Comparison of ENCODE assay signal across 9 cellular contexts in genomic region chr17:44124118-44124438, GRCh38. TPM values are rescaled to one million over a fixed set of nuclear protein-coding genes. Genes with fewer than 3 reads are reported as not detected.
A peak's percentile ranks its signal among the peaks of the same experiment; 100 is the strongest.
DNase-seq lines count a peak whose midpoint lies in the region; ATAC-seq, FAIRE-seq and TF ChIP-seq lines count a peak whose summit lies in the region.
"Had no signal": no experiment of that assay in that cellular context is flagged by ENCODE, and none has a peak within 500 bp of the region (broad histone marks: within the 10 kb centered on the region; RNA-seq: fewer than 3 reads in every experiment).

No MANE protein-coding gene starts in this region.

- FAIRE-seq in pancreas (lab: Jason Lieb, UNC), result no peak

- peaks cover 31 to 49% (median 41%) of the 10 kb centered on the region in 3 donors for H3K4me1 Mint-ChIP-seq in CD8-positive, alpha-beta memory T cell

- peak overlapping the region; percentile 93 to 98 (median 95) for H3K27ac Mint-ChIP-seq in CD8-positive, alpha-beta memory T cell

- BruUV-seq in Panc1 (replicated peaks; lab: Mats Ljungman, UMichigan), result no TSS peak

- H3K27me3 Mint-ChIP-seq in CD8-positive, alpha-beta memory T cell, result peaks cover 3 to 4% of the 10 kb centered on the region in 2 donors

- peak overlapping the region; percentile 91 for H3K4me3 ChIP-seq in CD8-positive, alpha-beta memory T cell (ENCODE audit: low read length)
- peak overlapping the region; percentile 59 to 75 for H3K4me3 ChIP-seq in Panc1 (ENCODE audit: low read depth in 2 of 2, low read length in 2 of 2)
- peak overlapping the region; percentile 76 for H3K4me3 ChIP-seq in epithelial cell of proximal tubule (ENCODE audit: low read depth, low read length)
- peak overlapping the region; percentile 53 to 100 (median 94) for H3K4me3 ChIP-seq in pancreas

- POLR2A ChIA-PET in CD8-positive, alpha-beta memory T cell (lab: Charles Lee), result interaction anchor here (0.8 to 2.6 kb wide), 9 partner anchors 18 to 229 kb away, joined by 3 to 35 read pairs (median 4); partner anchors contain the start of genes HROB, LSM12, TMUB2 and UBTF
- POLR2A ChIA-PET in Panc1 (lab: Charles Lee), result no interaction called here

- H3K4me1 ChIP-seq in CD8-positive, alpha-beta memory T cell (ENCODE audit: insufficient read depth, low read length), result peaks cover 24% of the 10 kb centered on the region
- peaks cover 5% of the 10 kb centered on the region; the same call in 1 of the 2 replicates for H3K4me1 ChIP-seq in Panc1 (ENCODE audit: control insufficient read depth, insufficient read depth, low read length)
- H3K4me1 ChIP-seq in pancreas, result peaks cover 0 to 6% (median 6%) of the 10 kb centered on the region in 3 donors

- no peaks in the 10 kb centered on the region for H3K27me3 ChIP-seq in CD8-positive, alpha-beta memory T cell (ENCODE audit: insufficient read depth, low read length, poor library complexity, severe bottlenecking)
- no peaks in the 10 kb centered on the region for H3K27me3 ChIP-seq in Panc1 (ENCODE audit: control insufficient read depth, insufficient read depth, low read length)
- H3K27me3 ChIP-seq in pancreas, result no peaks in the 10 kb centered on the region

- H3K27ac ChIP-seq in CD8-positive, alpha-beta memory T cell (ENCODE audit: low read depth, low read length), result peak overlapping the region; percentile 81
- H3K27ac ChIP-seq in Panc1 (ENCODE audit: low read length) (peak overlapping the region; percentile 76), pancreas (peak overlapping the region; percentile 74 to 88 (median 81))

- DNase-seq in CD8-positive, alpha-beta memory T cell, result no peak
- DNase-seq in Panc1 (ENCODE audit: low read depth, low spot score) (no peak), epithelial cell of proximal tubule (ENCODE audit: low read depth) (peak; percentile 22), pancreas (no peak), KG1 (lab: John Stamatoyannopoulos, UW) (no peak), hepatic stellate cell (ENCODE audit: low spot score) (no peak), MV-4-11 (lab: John Stamatoyannopoulos, UW) (no peak)

- peaks cover 0 to 15% (median 0%) of the 10 kb centered on the region in 3 donors for H3K36me3 Mint-ChIP-seq in CD8-positive, alpha-beta memory T cell

- CTCF ChIA-PET in CD8-positive, alpha-beta memory T cell (lab: Charles Lee), result interaction anchor here (0.9 to 2.9 kb wide), 14 partner anchors 9 to 222 kb away, joined by 3 to 15 read pairs (median 6); partner anchors contain the start of genes GRN, LSM12 and UBTF
- CTCF ChIA-PET in Panc1 (lab: Charles Lee), result no interaction called here

- in situ Hi-C loops in Panc1 (cut with HindIII; ENCODE audit: low pct_unique_long_range_greater_than_20kb, low sequenced_read_pairs), result no loop called here

- ATAC-seq in Panc1 (no peak), pancreas (no peak), HG02870 (IDR thresholded peaks at IDR 0.05; ENCODE audit: unreplicated experiment) (no peak)

- no peaks in the 10 kb centered on the region for H3K36me3 ChIP-seq in CD8-positive, alpha-beta memory T cell (ENCODE audit: insufficient read depth, low read length)
- H3K36me3 ChIP-seq in Panc1 (ENCODE audit: control insufficient read depth, insufficient read depth, low read length) (no peaks in the 10 kb centered on the region), pancreas (no peaks in the 10 kb centered on the region)

- WGBS in pancreas, 2 donors, result 1% methylated on average over 8 of the region's 8 CpGs

- no peaks in the 10 kb centered on the region for H3K9me3 Mint-ChIP-seq in CD8-positive, alpha-beta memory T cell

- no peaks in the 10 kb centered on the region for H3K9me3 ChIP-seq in CD8-positive, alpha-beta memory T cell (ENCODE audit: low read length)
- no peaks in the 10 kb centered on the region for H3K9me3 ChIP-seq in Panc1 (ENCODE audit: control insufficient read depth, insufficient read depth, low read depth, low read length)
- H3K9me3 ChIP-seq in pancreas, result no peaks in the 10 kb centered on the region

- intact Hi-C loops in Panc1 (cut with micrococcal nuclease; ENCODE audit: unreplicated experiment) (no loop called here), pancreas (cut with DNase I) (no loop called here)

- no peak; the same call in 1 of the 2 replicates for TF ChIP-seq CTCF in Panc1 (IDR thresholded peaks at IDR 0.05)
- no peak for TF ChIP-seq CTCF in epithelial cell of proximal tubule (conservative IDR thresholded peaks at IDR 0.05; ENCODE audit: low read depth, low read length)
- no peak for TF ChIP-seq CTCF in pancreas (IDR thresholded peaks at IDR 0.05)

- peak overlapping the region; percentile 91 to 98 (median 96) for H3K4me3 Mint-ChIP-seq in CD8-positive, alpha-beta memory T cell

RNA-seq across cellular contexts. Expression of gene HDAC5, which starts 0.6 kb away (rescaled TPM):
- 10 to 100 TPM; 22.7 to 24.2 TPM for total RNA-seq in CD8-positive, alpha-beta memory T cell
- 38.1 TPM for polyA plus RNA-seq in CD8-positive, alpha-beta memory T cell
- total RNA-seq in Panc1 (2021; ENCODE audit: unreplicated experiment), result 11.5 TPM
- 27.9 TPM for polyA plus RNA-seq in Panc1 (2012; ENCODE audit: insufficient read length)
- total RNA-seq in epithelial cell of proximal tubule, result 7.3 and 13.5 TPM in 2 replicates
- 10 to 100 TPM; 10.9 to 32.1 (median 16.1) TPM for total RNA-seq in pancreas
- polyA plus RNA-seq in pancreas, result 10 to 100 TPM; 25.8 to 38.1 TPM

RNA-seq across cellular contexts. Expression of gene HROB, which starts 17.7 kb away (rescaled TPM):
- 10 to 100 TPM; 16.2 to 16.5 TPM for total RNA-seq in CD8-positive, alpha-beta memory T cell
- not detected for polyA plus RNA-seq in CD8-positive, alpha-beta memory T cell
- total RNA-seq in Panc1 (2021; ENCODE audit: unreplicated experiment) (7.8 TPM), epithelial cell of proximal tubule (12.0 and 12.9 TPM in 2 replicates), pancreas (under 1 TPM; 0.09 to 0.97 (median 0.45) TPM)
- 2.7 TPM for polyA plus RNA-seq in Panc1 (2012; ENCODE audit: insufficient read length)
- under 1 TPM; 0.27 to 0.40 TPM for polyA plus RNA-seq in pancreas

RNA-seq across cellular contexts. Expression of gene ASB16, which starts 46.4 kb away (rescaled TPM):
- under 1 TPM in 1 of 2 experiments, not detected in 1; 0.11 TPM for total RNA-seq in CD8-positive, alpha-beta memory T cell
- polyA plus RNA-seq in CD8-positive, alpha-beta memory T cell, result 0.10 TPM
- total RNA-seq in Panc1 (2021; ENCODE audit: unreplicated experiment), result not detected
- 1.5 TPM for polyA plus RNA-seq in Panc1 (2012; ENCODE audit: insufficient read length)
- not detected in 2 replicates for total RNA-seq in epithelial cell of proximal tubule
- total RNA-seq in pancreas, result 1 to 10 TPM; 1.1 to 3.9 (median 2.3) TPM
- polyA plus RNA-seq in pancreas, result 1 to 10 TPM; 1.9 to 2.9 TPM
- total RNA-seq: T-helper 1 cell treated with Interleukin-12 subunit alpha and Interleukin-12 subunit beta and Interleukin-4 antibody, amounts not matched to agents 30 ng/mL and 1 ng/mL, for 36 hours had no signal

RNA-seq across cellular contexts. Expression of gene G6PC3, which starts 53.5 kb away (rescaled TPM):
- total RNA-seq in CD8-positive, alpha-beta memory T cell, result 10 to 100 TPM; 37.1 to 38.3 TPM
- 27.0 TPM for polyA plus RNA-seq in CD8-positive, alpha-beta memory T cell
- total RNA-seq in Panc1 (2021; ENCODE audit: unreplicated experiment) (42.7 TPM), epithelial cell of proximal tubule (42.4 and 56.7 TPM in 2 replicates), pancreas (10 to 100 TPM in 5 of 6 donors, 1 to 10 TPM in 1; 9.1 to 28.0 (median 24.0) TPM)
- 65.1 TPM for polyA plus RNA-seq in Panc1 (2012; ENCODE audit: insufficient read length)
- 10 to 100 TPM; 48.3 to 54.2 TPM for polyA plus RNA-seq in pancreas

RNA-seq across cellular contexts. Expression of gene LSM12, which starts 57.6 kb away (rescaled TPM):
- total RNA-seq in CD8-positive, alpha-beta memory T cell, result 10 to 100 TPM; 79.9 to 81.9 TPM
- polyA plus RNA-seq in CD8-positive, alpha-beta memory T cell, result 80.7 TPM
- total RNA-seq in Panc1 (2021; ENCODE audit: unreplicated experiment) (73.0 TPM), epithelial cell of proximal tubule (58.5 and 75.8 TPM in 2 replicates), pancreas (10 to 100 TPM; 19.0 to 29.6 (median 25.7) TPM)
- 34.8 TPM for polyA plus RNA-seq in Panc1 (2012; ENCODE audit: insufficient read length)
- 10 to 100 TPM; 14.5 to 21.3 TPM for polyA plus RNA-seq in pancreas
